ENCODE assay signal across 13 cellular contexts in genomic region chrX:135126145-135126544, GRCh38. TPM values are rescaled to one million over a fixed set of nuclear protein-coding genes. Genes with fewer than 3 reads are reported as not detected.
"Had no signal": no experiment of that assay in that cellular context is flagged by ENCODE, and none has a peak within 500 bp of the region (broad histone marks: within the 10 kb centered on the region; RNA-seq: fewer than 3 reads in every experiment).

No MANE protein-coding gene starts in this region.

RNA-seq across cellular contexts. Expression of gene ETDB, which starts 5.8 kb away (rescaled TPM):
- total RNA-seq: activated CD4-positive, alpha-beta memory T cell treated with anti-CD3 and anti-CD28 coated beads, Interleukin-2, amount 10 ng/mL, durations not matched to agents 7 days and 5 days; activated CD4-positive, alpha-beta T cell treated with anti-CD3 and anti-CD28 coated beads for 36 hours; activated CD4-positive, alpha-beta T cell treated with anti-CD3 and anti-CD28 coated beads, Interleukin-2, amount 10 ng/mL, durations not matched to agents 7 days and 5 days; activated CD8-positive, alpha-beta memory T cell treated with anti-CD3 and anti-CD28 coated beads, Interleukin-2, amount 10 ng/mL, durations not matched to agents 7 days and 5 days; activated CD8-positive, alpha-beta T cell treated with anti-CD3 and anti-CD28 coated beads, Interleukin-2, amount 10 ng/mL, durations not matched to agents 7 days and 5 days; activated naive CD8-positive, alpha-beta T cell treated with anti-CD3 and anti-CD28 coated beads, Interleukin-2, amount 10 ng/mL, durations not matched to agents 7 days and 5 days; activated T-helper 2 cell treated with anti-CD3 and anti-CD28 coated beads, Interferon-gamma antibody, Interleukin-2, Interleukin-4, amounts not matched to agents 10 μg/mL and 5 μg/mL and 100 μg/mL, durations not matched to agents 14 hours and 24 hours and 36 hours; ascending aorta; body of pancreas; breast epithelium; cardiac muscle cell; chondrocyte had no signal
- polyA plus RNA-seq: adipose tissue, cardiac muscle cell had no signal

RNA-seq across cellular contexts. Expression of gene SMIM10L2B, which starts 27.6 kb away (rescaled TPM):
- total RNA-seq: activated CD8-positive, alpha-beta memory T cell treated with anti-CD3 and anti-CD28 coated beads, Interleukin-2, amount 10 ng/mL, durations not matched to agents 7 days and 5 days; activated CD8-positive, alpha-beta T cell treated with anti-CD3 and anti-CD28 coated beads, Interleukin-2, amount 10 ng/mL, durations not matched to agents 7 days and 5 days had no signal

RNA-seq across cellular contexts. Expression of gene CT55, which starts 45.1 kb away (rescaled TPM):
- total RNA-seq: activated CD4-positive, alpha-beta memory T cell treated with anti-CD3 and anti-CD28 coated beads, Interleukin-2, amount 10 ng/mL, durations not matched to agents 7 days and 5 days; activated CD4-positive, alpha-beta T cell treated with anti-CD3 and anti-CD28 coated beads for 36 hours; activated CD4-positive, alpha-beta T cell treated with anti-CD3 and anti-CD28 coated beads, Interleukin-2, amount 10 ng/mL, durations not matched to agents 7 days and 5 days; activated CD8-positive, alpha-beta memory T cell treated with anti-CD3 and anti-CD28 coated beads, Interleukin-2, amount 10 ng/mL, durations not matched to agents 7 days and 5 days; activated CD8-positive, alpha-beta T cell treated with anti-CD3 and anti-CD28 coated beads, Interleukin-2, amount 10 ng/mL, durations not matched to agents 7 days and 5 days; activated naive CD8-positive, alpha-beta T cell treated with anti-CD3 and anti-CD28 coated beads, Interleukin-2, amount 10 ng/mL, durations not matched to agents 7 days and 5 days; activated T-helper 2 cell treated with anti-CD3 and anti-CD28 coated beads, Interferon-gamma antibody, Interleukin-2, Interleukin-4, amounts not matched to agents 10 μg/mL and 5 μg/mL and 100 μg/mL, durations not matched to agents 14 hours and 24 hours and 36 hours; ascending aorta; body of pancreas; breast epithelium; cardiac muscle cell; chondrocyte had no signal
- polyA plus RNA-seq: adipose tissue, cardiac muscle cell had no signal
